1 cellular context compared by ENCODE assay signal in the genomic region with DNA sequence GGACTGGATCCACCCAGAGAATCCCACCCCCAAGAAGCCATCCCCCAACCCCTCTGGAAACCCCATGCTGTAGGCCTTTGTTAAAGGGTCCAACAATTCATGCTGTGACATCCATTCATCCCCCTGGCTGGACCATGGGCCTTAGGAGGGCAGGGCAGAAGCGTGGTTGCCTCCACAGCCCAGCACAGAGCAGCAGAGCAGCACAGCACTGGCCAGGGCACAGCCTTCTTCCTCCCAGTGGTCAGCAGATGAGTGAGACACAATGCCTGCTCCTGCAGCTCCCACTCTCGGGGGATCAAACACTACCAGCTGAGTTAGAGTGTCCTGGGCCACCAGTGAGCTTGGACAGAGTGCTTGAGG.
TF ChIP-seq lines count a peak whose summit lies in the region.

No MANE protein-coding gene starts in this region.

TF ChIP-seq in liver, 16 proteins besides CTCF, POLR2A, EP300 and RAD21 (continued from another document):
- no peak for TF ChIP-seq TAF1 (conservative IDR thresholded peaks at IDR 0.05)
